Comparison of ENCODE assay signal across 1 cellular context in the genomic region with DNA sequence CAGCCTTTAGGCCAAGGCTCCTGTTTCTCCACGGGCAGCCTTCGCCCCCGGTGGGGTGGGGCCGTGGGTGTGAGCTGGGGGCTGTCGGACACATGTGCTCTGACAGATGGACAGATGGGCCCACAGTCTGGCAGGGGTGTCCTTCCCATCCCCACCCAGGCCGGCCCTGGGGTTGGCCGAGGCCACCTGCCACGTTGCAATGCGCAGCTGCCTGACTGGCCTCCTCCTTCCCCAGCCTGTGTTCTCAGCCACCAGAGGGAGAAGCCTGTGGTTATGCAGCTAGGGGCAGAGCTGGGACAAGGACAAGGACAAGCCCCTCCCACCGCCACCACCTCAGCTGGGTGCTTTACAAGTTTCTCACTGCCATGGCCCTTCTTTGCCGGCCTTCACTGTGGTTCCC.
TF ChIP-seq lines count a peak whose summit lies in the region.

No MANE protein-coding gene starts in this region.

TF ChIP-seq in IMR-90, 13 proteins besides CTCF, POLR2A, EP300 and RAD21:
- no peak for TF ChIP-seq RCOR1 (IDR thresholded peaks at IDR 0.05; ENCODE audit: insufficient replicate concordance, low read length)
- TF ChIP-seq FOS (IDR thresholded peaks at IDR 0.05; ENCODE audit: low read depth, low read length) = no peak
- TF ChIP-seq, protein P1, sequence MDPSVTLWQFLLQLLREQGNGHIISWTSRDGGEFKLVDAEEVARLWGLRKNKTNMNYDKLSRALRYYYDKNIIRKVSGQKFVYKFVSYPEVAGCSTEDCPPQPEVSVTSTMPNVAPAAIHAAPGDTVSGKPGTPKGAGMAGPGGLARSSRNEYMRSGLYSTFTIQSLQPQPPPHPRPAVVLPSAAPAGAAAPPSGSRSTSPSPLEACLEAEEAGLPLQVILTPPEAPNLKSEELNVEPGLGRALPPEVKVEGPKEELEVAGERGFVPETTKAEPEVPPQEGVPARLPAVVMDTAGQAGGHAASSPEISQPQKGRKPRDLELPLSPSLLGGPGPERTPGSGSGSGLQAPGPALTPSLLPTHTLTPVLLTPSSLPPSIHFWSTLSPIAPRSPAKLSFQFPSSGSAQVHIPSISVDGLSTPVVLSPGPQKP (IDR thresholded peaks at IDR 0.05; ENCODE audit: borderline replicate concordance, low read depth, low read length) = no peak
- TF ChIP-seq CEBPB (IDR thresholded peaks at IDR 0.05; ENCODE audit: low read depth, low read length) = no peak
- no peak for TF ChIP-seq NFE2L2 (IDR thresholded peaks at IDR 0.05; ENCODE audit: low read depth, low read length)
- no peak for TF ChIP-seq MAFK (IDR thresholded peaks at IDR 0.05; ENCODE audit: low read depth, low read length)
- TF ChIP-seq BHLHE40 (IDR thresholded peaks at IDR 0.05; ENCODE audit: low read depth, low read length) = no peak
- no peak for TF ChIP-seq RFX5 (IDR thresholded peaks at IDR 0.05; ENCODE audit: low read depth, low read length)
- TF ChIP-seq CHD1 (IDR thresholded peaks at IDR 0.05; ENCODE audit: low read depth, low read length) = no peak
- TF ChIP-seq, protein P2, sequence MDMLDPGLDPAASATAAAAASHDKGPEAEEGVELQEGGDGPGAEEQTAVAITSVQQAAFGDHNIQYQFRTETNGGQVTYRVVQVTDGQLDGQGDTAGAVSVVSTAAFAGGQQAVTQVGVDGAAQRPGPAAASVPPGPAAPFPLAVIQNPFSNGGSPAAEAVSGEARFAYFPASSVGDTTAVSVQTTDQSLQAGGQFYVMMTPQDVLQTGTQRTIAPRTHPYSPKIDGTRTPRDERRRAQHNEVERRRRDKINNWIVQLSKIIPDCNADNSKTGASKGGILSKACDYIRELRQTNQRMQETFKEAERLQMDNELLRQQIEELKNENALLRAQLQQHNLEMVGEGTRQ (IDR thresholded peaks at IDR 0.05; ENCODE audit: low read depth, low read length) = no peak
- TF ChIP-seq MXI1 (IDR thresholded peaks at IDR 0.05; ENCODE audit: borderline replicate concordance, low read depth, low read length) = no peak
- TF ChIP-seq SMC3 (IDR thresholded peaks at IDR 0.05; ENCODE audit: low read depth, low read length) = no peak
- no peak for TF ChIP-seq MAZ (IDR thresholded peaks at IDR 0.05; ENCODE audit: borderline replicate concordance, low read depth, low read length)
